Comparison of ENCODE assay signal across 31 cellular contexts in genomic region chr17:44451832-44452231, GRCh38.
"Had no signal": no experiment of that assay in that cellular context is flagged by ENCODE, and none has a peak within 500 bp of the region (broad histone marks: within the 10 kb centered on the region; RNA-seq: fewer than 3 reads in every experiment).

No MANE protein-coding gene starts in this region.

- H3K36me3 ChIP-seq: breast epithelium, colonic mucosa had no signal

- H3K36me3 Mint-ChIP-seq: activated naive CD8-positive, alpha-beta T cell treated with anti-CD3 and anti-CD28 coated beads for 36 hours had no signal

- H3K4me1 ChIP-seq: adrenal gland, breast epithelium, colonic mucosa had no signal

- H3K9me3 ChIP-seq: adrenal gland, breast epithelium, colonic mucosa, heart left ventricle had no signal

- H3K4me3 Mint-ChIP-seq: activated CD8-positive, alpha-beta T cell treated with anti-CD3 and anti-CD28 coated beads for 36 hours; activated naive CD4-positive, alpha-beta T cell treated with anti-CD3 and anti-CD28 coated beads for 36 hours; activated naive CD4-positive, alpha-beta T cell treated with anti-CD3 and anti-CD28 coated beads, Interleukin-2, amount 50 U/mL, for 24 hours; activated naive CD8-positive, alpha-beta T cell treated with anti-CD3 and anti-CD28 coated beads for 36 hours; activated naive CD8-positive, alpha-beta T cell treated with anti-CD3 and anti-CD28 coated beads, Interleukin-2, amount 50 U/mL, for 24 hours; activated T-helper 1 cell treated with anti-CD3 and anti-CD28 coated beads, Interleukin-12 subunit alpha, Interleukin-12 subunit beta, Interleukin-2, Interleukin-4 antibody, amounts not matched to agents 30 ng/mL and 10 ng/mL and 1 ng/mL, durations not matched to agents 14 hours and 24 hours and 36 hours; brain had no signal

- H3K4me3 ChIP-seq: adrenal gland, breast epithelium, cardiac muscle cell, colonic mucosa, heart left ventricle had no signal

- ATAC-seq: activated CD8-positive, alpha-beta T cell treated with anti-CD3 and anti-CD28 coated beads for 36 hours; activated naive CD8-positive, alpha-beta T cell treated with anti-CD3 and anti-CD28 coated beads, Interleukin-2, amount 50 U/mL, for 24 hours; esophagus mucosa; heart left ventricle had no signal

- H3K27ac Mint-ChIP-seq: activated naive CD4-positive, alpha-beta T cell treated with anti-CD3 and anti-CD28 coated beads for 36 hours; activated naive CD4-positive, alpha-beta T cell treated with anti-CD3 and anti-CD28 coated beads, Interleukin-2, amount 50 U/mL, for 24 hours; activated naive CD8-positive, alpha-beta T cell treated with anti-CD3 and anti-CD28 coated beads for 36 hours; activated naive CD8-positive, alpha-beta T cell treated with anti-CD3 and anti-CD28 coated beads, Interleukin-2, amount 50 U/mL, for 24 hours; activated T-helper 1 cell treated with anti-CD3 and anti-CD28 coated beads, Interleukin-12 subunit alpha, Interleukin-12 subunit beta, Interleukin-2, Interleukin-4 antibody, amounts not matched to agents 30 ng/mL and 10 ng/mL and 1 ng/mL, durations not matched to agents 14 hours and 24 hours and 36 hours; activated T-helper 2 cell treated with anti-CD3 and anti-CD28 coated beads, Interferon-gamma antibody, Interleukin-2, Interleukin-4, amounts not matched to agents 10 μg/mL and 5 μg/mL and 100 μg/mL, durations not matched to agents 14 hours and 24 hours and 36 hours had no signal

- H3K27me3 Mint-ChIP-seq: activated CD8-positive, alpha-beta T cell treated with anti-CD3 and anti-CD28 coated beads for 36 hours; activated naive CD4-positive, alpha-beta T cell treated with anti-CD3 and anti-CD28 coated beads, Interleukin-2, amount 50 U/mL, for 24 hours; activated naive CD8-positive, alpha-beta T cell treated with anti-CD3 and anti-CD28 coated beads for 36 hours; activated naive CD8-positive, alpha-beta T cell treated with anti-CD3 and anti-CD28 coated beads, Interleukin-2, amount 50 U/mL, for 24 hours had no signal

- DNase-seq: activated CD4-positive, alpha-beta T cell treated with anti-CD3 and anti-CD28 coated beads for 4 hours; activated CD4-positive, alpha-beta T cell treated with anti-CD3 and anti-CD28 coated beads, Interleukin-2, amount 50 U/mL, for 1 hour; activated CD4-positive, alpha-beta T cell treated with anti-CD3 and anti-CD28 coated beads, Interleukin-2, amount 50 U/mL, for 48 hours; activated CD4-positive, CD25-positive, alpha-beta regulatory T cell; activated CD4-positive, CD25-positive, alpha-beta regulatory T cell treated with anti-CD3 and anti-CD28 coated beads, Interleukin-2, amount 50 U/mL, for 72 hours; activated CD8-positive, alpha-beta memory T cell treated with anti-CD3 and anti-CD28 coated beads for 24 hours; activated CD8-positive, alpha-beta memory T cell treated with anti-CD3 and anti-CD28 coated beads, Interleukin-2, amount 50 U/mL, for 4 hours; activated CD8-positive, alpha-beta T cell treated with anti-CD3 and anti-CD28 coated beads for 36 hours; activated effector memory CD4-positive, alpha-beta T cell treated with anti-CD3 and anti-CD28 coated beads, Interleukin-2, amount 50 U/mL, for 16 hours; activated naive CD4-positive, alpha-beta T cell treated with anti-CD3 and anti-CD28 coated beads for 36 hours; activated naive CD8-positive, alpha-beta T cell treated with anti-CD3 and anti-CD28 coated beads for 36 hours; activated naive CD8-positive, alpha-beta T cell treated with anti-CD3 and anti-CD28 coated beads, Interleukin-2, amount 50 U/mL, for 24 hours; activated T-cell treated with anti-CD3 and anti-CD28 coated beads, Interleukin-2, amount 50 U/mL, for 1 hour; activated T-cell treated with anti-CD3 and anti-CD28 coated beads, Interleukin-2, amount 50 U/mL, for 48 hours; adrenal gland; amygdala; aorta; central memory CD4-positive, alpha-beta T cell; cerebellar nuclear complex; colonic mucosa; effector CD8-positive, alpha-beta T cell; foreskin fibroblast; heart left ventricle; T-helper 2 cell had no signal

- H3K27me3 ChIP-seq: adrenal gland, breast epithelium, cardiac muscle cell, colonic mucosa, heart left ventricle had no signal

- H3K27ac ChIP-seq: adrenal gland, breast epithelium, cardiac muscle cell, colonic mucosa, heart left ventricle had no signal

- H3K9me3 Mint-ChIP-seq: activated CD8-positive, alpha-beta T cell treated with anti-CD3 and anti-CD28 coated beads for 36 hours; activated naive CD4-positive, alpha-beta T cell treated with anti-CD3 and anti-CD28 coated beads for 36 hours; activated naive CD4-positive, alpha-beta T cell treated with anti-CD3 and anti-CD28 coated beads, Interleukin-2, amount 50 U/mL, for 24 hours; activated naive CD8-positive, alpha-beta T cell treated with anti-CD3 and anti-CD28 coated beads for 36 hours; activated naive CD8-positive, alpha-beta T cell treated with anti-CD3 and anti-CD28 coated beads, Interleukin-2, amount 50 U/mL, for 24 hours; activated T-helper 1 cell treated with anti-CD3 and anti-CD28 coated beads, Interleukin-12 subunit alpha, Interleukin-12 subunit beta, Interleukin-2, Interleukin-4 antibody, amounts not matched to agents 30 ng/mL and 10 ng/mL and 1 ng/mL, durations not matched to agents 14 hours and 24 hours and 36 hours; activated T-helper 2 cell treated with anti-CD3 and anti-CD28 coated beads, Interferon-gamma antibody, Interleukin-2, Interleukin-4, amounts not matched to agents 10 μg/mL and 5 μg/mL and 100 μg/mL, durations not matched to agents 14 hours and 24 hours and 36 hours; brain had no signal
